ENCODE assay signal across 27 cellular contexts in the genomic region with DNA sequence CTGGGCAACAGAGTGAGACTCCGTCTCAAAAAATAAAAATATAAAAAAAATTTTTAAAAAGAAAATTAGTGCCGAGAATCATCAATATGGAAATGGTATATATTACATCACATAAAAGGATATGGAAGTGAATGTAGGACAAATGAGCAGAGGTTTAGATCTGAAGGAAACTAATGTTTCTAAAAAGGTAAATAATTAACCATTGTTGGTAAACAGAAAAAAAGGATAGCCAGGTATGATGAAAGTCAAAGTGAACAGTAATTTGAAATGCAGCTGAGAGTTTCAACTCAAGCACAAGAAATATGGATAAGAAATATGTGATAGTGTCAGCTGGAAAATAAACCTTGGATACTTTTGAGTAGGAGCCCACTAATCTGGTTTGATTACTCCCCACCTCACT.
"Had no signal": no experiment of that assay in that cellular context is flagged by ENCODE, and none has a peak within 500 bp of the region (broad histone marks: within the 10 kb centered on the region; RNA-seq: fewer than 3 reads in every experiment).

No MANE protein-coding gene starts in this region.

- H3K9me3 ChIP-seq: stomach, suprapubic skin, testis, thoracic aorta, thyroid gland, tibial artery, tibial nerve, transverse colon, upper lobe of left lung, upper lobe of right lung, uterus, vagina had no signal

- H3K27me3 ChIP-seq: stomach, suprapubic skin, testis, thyroid gland, tibial artery, tibial nerve, transverse colon, upper lobe of left lung, upper lobe of right lung, uterus, vagina had no signal

- H3K4me3 ChIP-seq: stomach, suprapubic skin, testis, thoracic aorta, thyroid gland, tibial artery, tibial nerve, transverse colon, upper lobe of left lung, upper lobe of right lung, uterus, vagina had no signal

- DNase-seq: stimulated activated CD4-positive, alpha-beta T cell treated with anti-CD3 and anti-CD28 coated beads, Interleukin-2, amount 100 ng/mL, for 48 hours; stimulated activated CD4-positive, alpha-beta T cell treated with anti-CD3 and anti-CD28 coated beads, Interleukin-4, amount 100 ng/mL, for 1 hour; stimulated activated CD4-positive, alpha-beta T cell treated with anti-CD3 and anti-CD28 coated beads, Interleukin-4, amount 100 ng/mL, for 24 hours; stimulated activated CD4-positive, alpha-beta T cell treated with anti-CD3 and anti-CD28 coated beads, Interleukin-4, amount 100 ng/mL, for 4 hours; stimulated activated CD8-positive, alpha-beta memory T cell treated with anti-CD3 and anti-CD28 coated beads, Interleukin-4, amount 100 ng/mL, for 48 hours; stimulated activated naive B cell treated with anti-CD40 and anti-IgM and Interleukin-4, amounts not matched to agents 10 μg/mL and 1 μg/mL and 100 μg/mL, for 72 hours; stimulated activated naive CD4-positive, alpha-beta T cell; stimulated activated naive CD4-positive, alpha-beta T cell treated with Interleukin-2 at 50 U/mL for 16 hours; stimulated activated naive CD8-positive, alpha-beta T cell treated with anti-CD3 and anti-CD28 coated beads, Interleukin-15, amount 100 ng/mL, for 72 hours; stimulated activated naive CD8-positive, alpha-beta T cell treated with anti-CD3 and anti-CD28 coated beads, Interleukin-15, Interleukin-2, amounts not matched to agents 100 U/mL and 50 U/mL, for 24 hours; stomach; substantia nigra; testis; thyroid gland; tibial artery; transverse colon; trophoblast cell; upper lobe of left lung; upper lobe of right lung; uterus had no signal

- FAIRE-seq: urothelium cell line had no signal

- H3K27ac ChIP-seq: stomach, suprapubic skin, testis, thoracic aorta, thyroid gland, tibial artery, tibial nerve, transverse colon, upper lobe of left lung, upper lobe of right lung, uterus, vagina had no signal

- H3K4me1 ChIP-seq: stomach, suprapubic skin, testis, thyroid gland, tibial artery, tibial nerve, transverse colon, upper lobe of left lung, upper lobe of right lung, uterus, vagina had no signal

- ATAC-seq: stimulated activated effector memory CD8-positive, alpha-beta T cell treated with anti-CD3 and anti-CD28 coated beads, Interleukin-12 subunit alpha, Interleukin-12 subunit beta, amount 100 ng/mL, for 72 hours; stimulated activated memory B cell treated with anti-CD40 and anti-IgM and Interleukin-4, amounts not matched to agents 10 μg/mL and 1 μg/mL and 100 μg/mL, for 72 hours; stimulated activated naive B cell treated with anti-CD40 and anti-IgM and Interleukin-4, amounts not matched to agents 10 μg/mL and 1 μg/mL and 100 μg/mL, for 72 hours; stimulated activated naive CD8-positive, alpha-beta T cell treated with anti-CD3 and anti-CD28 coated beads, Interleukin-15, amount 100 ng/mL, for 72 hours; stimulated activated naive CD8-positive, alpha-beta T cell treated with anti-CD3 and anti-CD28 coated beads, Interleukin-15, Interleukin-2, amounts not matched to agents 100 U/mL and 50 U/mL, for 24 hours; upper lobe of right lung had no signal

- H3K36me3 ChIP-seq: uterus had no signal
